In the genomic region with DNA sequence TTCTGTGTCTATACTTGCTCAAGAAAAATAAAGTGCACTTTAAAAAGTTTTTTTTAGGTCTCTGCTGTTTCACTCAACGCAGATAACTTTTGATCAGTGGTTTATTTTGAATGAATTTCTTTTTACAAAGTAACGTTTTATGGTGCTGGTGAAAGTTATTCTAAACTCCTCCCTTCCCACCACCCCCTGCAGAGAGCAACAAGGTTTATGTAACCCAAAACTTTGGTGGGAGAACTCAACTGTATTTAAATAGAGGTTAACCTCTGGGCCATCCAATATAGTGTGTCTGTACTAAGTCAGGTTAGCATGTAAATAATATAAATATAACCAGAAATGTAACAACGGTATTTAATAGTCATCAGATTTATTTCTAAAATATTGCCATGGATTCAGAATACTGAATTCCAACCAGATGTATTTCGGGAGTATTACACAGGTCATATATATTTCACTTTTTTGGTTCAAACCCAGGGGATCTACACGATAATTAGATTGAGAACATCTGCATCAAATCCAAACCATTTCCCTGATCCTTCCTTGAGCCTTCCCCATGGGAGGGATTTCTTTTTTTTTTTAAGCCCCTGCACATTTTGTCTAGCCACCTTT, we compare ENCODE assay signal across 8 cellular contexts. TPM values are rescaled to one million over a fixed set of nuclear protein-coding genes. Genes with fewer than 3 reads are reported as not detected.
DNase-seq lines count a peak whose midpoint lies in the region; ATAC-seq and TF ChIP-seq lines count a peak whose summit lies in the region.

No MANE protein-coding gene starts in this region.

- TF ChIP-seq POLR2A in GM18505 (IDR thresholded peaks at IDR 0.05; ENCODE audit: borderline replicate concordance, extremely low read depth, insufficient read depth, insufficient read length) = no peak

- H3K9me3 Mint-ChIP-seq in CD4-positive, alpha-beta T cell = no peaks in the 10 kb centered on the region
- no peaks in the 10 kb centered on the region for H3K9me3 Mint-ChIP-seq in central memory CD8-positive, alpha-beta T cell

- peak overlapping the region; percentile 83 for H3K4me3 Mint-ChIP-seq in CD4-positive, alpha-beta T cell
- peak overlapping the region; percentile 89 for H3K4me3 Mint-ChIP-seq in central memory CD8-positive, alpha-beta T cell

- intact Hi-C loops in CD4-positive, alpha-beta T cell (cut with DNase I, micrococcal nuclease) = loop anchor here (1.0 to 10.0 kb wide), 4 partner anchors 43 to 1261 kb away; partner anchors contain the start of genes ARMC10 (in 1 of the 2) and FBXL13 (in 1 of the 2)

- no peaks in the 10 kb centered on the region for H3K9me3 ChIP-seq in CD4-positive, alpha-beta T cell (ENCODE audit: control insufficient read depth, low read length)
- H3K9me3 ChIP-seq in osteoblast (ENCODE audit: low read depth, low read length) (no peaks in the 10 kb centered on the region), MM.1S (replicated peaks; ENCODE audit: insufficient read depth, low read length) (no peaks in the 10 kb centered on the region)

- no peak overlapping the region for H2AFZ ChIP-seq in osteoblast (ENCODE audit: low read length)
- no peak overlapping the region for H2AFZ ChIP-seq in MM.1S (ENCODE audit: low read length)

- no peaks in the 10 kb centered on the region for H3K9me2 ChIP-seq in MM.1S (replicated peaks; ENCODE audit: insufficient read depth, low read length)

- no peaks in the 10 kb centered on the region for H3K27me3 ChIP-seq in CD4-positive, alpha-beta T cell (ENCODE audit: control insufficient read depth, insufficient read depth, low read length)
- H3K27me3 ChIP-seq in osteoblast (ENCODE audit: insufficient read depth, low read length) = peaks cover 6% of the 10 kb centered on the region
- no peaks in the 10 kb centered on the region for H3K27me3 ChIP-seq in MM.1S (replicated peaks; ENCODE audit: insufficient read depth, low read length)

- CTCF ChIA-PET in CD4-positive, alpha-beta T cell (lab: Charles Lee) = interaction anchor here (1.1 to 2.1 kb wide), 4 partner anchors 14 to 70 kb away, joined by 3 to 12 read pairs (median 7); no protein-coding TSS in a partner anchor

- no peak for TF ChIP-seq CTCF in CD4-positive, alpha-beta T cell (IDR thresholded peaks at IDR 0.05)
- TF ChIP-seq CTCF in osteoblast (IDR thresholded peaks at IDR 0.05; ENCODE audit: extremely low read depth, low read depth, low read length) (no peak), MM.1S (IDR thresholded peaks at IDR 0.05; ENCODE audit: low read length) (no peak)

- H3K4me3 ChIP-seq in osteoblast (ENCODE audit: insufficient read depth, low read length) = peak overlapping the region; percentile 74
- no peak overlapping the region for H3K4me3 ChIP-seq in MM.1S (ENCODE audit: low read length)

- ATAC-seq in CD4-positive, alpha-beta T cell (ENCODE audit: poor library complexity) = no peak
- no peak for ATAC-seq in central memory CD8-positive, alpha-beta T cell (replicated peaks; ENCODE audit: extremely low read depth, poor library complexity, severe bottlenecking)
- ATAC-seq in GM18498 (IDR thresholded peaks at IDR 0.05; ENCODE audit: unreplicated experiment) (no peak), GM18505 (IDR thresholded peaks at IDR 0.05; ENCODE audit: unreplicated experiment) (no peak)

- peaks cover 9% of the 10 kb centered on the region for H3F3A ChIP-seq in MM.1S (ENCODE audit: insufficient read depth, low read length)

- H3K27ac Mint-ChIP-seq in CD4-positive, alpha-beta T cell = no peak overlapping the region
- no peak overlapping the region for H3K27ac Mint-ChIP-seq in central memory CD8-positive, alpha-beta T cell (ENCODE audit: low read depth)

- no peak overlapping the region for H3K27ac ChIP-seq in CD4-positive, alpha-beta T cell (ENCODE audit: low read depth, low read length)
- H3K27ac ChIP-seq in osteoblast (ENCODE audit: low read depth, low read length) (no peak overlapping the region), MM.1S (ENCODE audit: low read length) (no peak overlapping the region)

- peaks cover 5% of the 10 kb centered on the region for H3K27me3 Mint-ChIP-seq in CD4-positive, alpha-beta T cell
- H3K27me3 Mint-ChIP-seq in central memory CD8-positive, alpha-beta T cell = no peaks in the 10 kb centered on the region

- H3K4me1 Mint-ChIP-seq in CD4-positive, alpha-beta T cell (ENCODE audit: low read depth) = peaks cover 18% of the 10 kb centered on the region
- H3K4me1 Mint-ChIP-seq in central memory CD8-positive, alpha-beta T cell = peaks cover 11% of the 10 kb centered on the region

- no peaks in the 10 kb centered on the region for H3K36me3 ChIP-seq in osteoblast (ENCODE audit: insufficient read depth, low read length)
- no peaks in the 10 kb centered on the region for H3K36me3 ChIP-seq in MM.1S (replicated peaks; ENCODE audit: insufficient read depth, low read length)

- H3K4me1 ChIP-seq in osteoblast (ENCODE audit: insufficient read depth, low read length) (peaks cover 18% of the 10 kb centered on the region), MM.1S (ENCODE audit: low read length) (no peaks in the 10 kb centered on the region)

- no peak for DNase-seq in CD4-positive, alpha-beta T cell
- DNase-seq in M059J (ENCODE audit: low read depth) = peak; percentile 19
- DNase-seq in central memory CD8-positive, alpha-beta T cell (ENCODE audit: low spot score in 2 of 2) = no peak
- DNase-seq in osteoblast (ENCODE audit: insufficient read length, low spot score, missing footprints) = no peak
- no peak for DNase-seq in AG08396 (ENCODE audit: low spot score)
- DNase-seq in MM.1S = no peak

- peak overlapping the region; percentile 100 for H3K4me2 ChIP-seq in osteoblast (ENCODE audit: insufficient read depth, low read length)
- no peak overlapping the region for H3K4me2 ChIP-seq in MM.1S (ENCODE audit: low read depth, low read length)

- H3K79me2 ChIP-seq in osteoblast (ENCODE audit: insufficient read depth, low read length) (peaks cover 15% of the 10 kb centered on the region), MM.1S (ENCODE audit: low read length) (peaks cover 16% of the 10 kb centered on the region)

- H4K20me1 ChIP-seq in osteoblast (ENCODE audit: insufficient read depth, low read length) = peaks cover 10% of the 10 kb centered on the region
- 0 out of 2 replicates have a peak, but pooled peaks cover 7% of the 10 kb centered on the region for H4K20me1 ChIP-seq in MM.1S (ENCODE audit: insufficient read depth, low read length)

- peaks cover 13% of the 10 kb centered on the region for H3K36me3 Mint-ChIP-seq in CD4-positive, alpha-beta T cell (ENCODE audit: low read depth)
- H3K36me3 Mint-ChIP-seq in central memory CD8-positive, alpha-beta T cell (ENCODE audit: insufficient read depth) = peaks cover 7% of the 10 kb centered on the region

- no peak overlapping the region for H3K9ac ChIP-seq in MM.1S (ENCODE audit: low read length)

- POLR2A ChIA-PET in CD4-positive, alpha-beta T cell (lab: Charles Lee) = interaction anchor here (1.6 kb wide), 1 partner anchor 69 kb away, joined by 24 read pairs; no protein-coding TSS in a partner anchor

RNA-seq across cellular contexts. Expression of gene CUX1, which starts 3.9 kb away (rescaled TPM):
- 10 to 100 TPM; 35.6 to 38.0 TPM for total RNA-seq in CD4-positive, alpha-beta T cell
- 33.9 and 51.9 TPM in 2 replicates for total RNA-seq in M059J (2014; rRNA removed; shearing (Covaris generic))
- total RNA-seq in osteoblast = 39.2 and 41.6 TPM in 2 replicates
